Comparison of ENCODE assay signal across 9 cellular contexts in genomic region chr2:137969418-137969765, GRCh38. TPM values are rescaled to one million over a fixed set of nuclear protein-coding genes. Genes with fewer than 3 reads are reported as not detected.
DNase-seq lines count a peak whose midpoint lies in the region; ATAC-seq and TF ChIP-seq lines count a peak whose summit lies in the region.
"Had no signal": no experiment of that assay in that cellular context is flagged by ENCODE, and none has a peak within 500 bp of the region (broad histone marks: within the 10 kb centered on the region; RNA-seq: fewer than 3 reads in every experiment).

No MANE protein-coding gene starts in this region.

- H3K4me3 ChIP-seq in epithelial cell of esophagus (ENCODE audit: low read length) (no peak overlapping the region), psoas muscle (no peak overlapping the region), WERI-Rb-1 (ENCODE audit: low read depth, low read length) (no peak overlapping the region)

- H3K36me3 ChIP-seq in psoas muscle (ENCODE audit: insufficient read depth in 1 of 2, low read depth in 1 of 2): no peaks in the 10 kb centered on the region
- H3K36me3 ChIP-seq in WERI-Rb-1: no peaks in the 10 kb centered on the region

- H3K27me3 ChIP-seq in psoas muscle (ENCODE audit: insufficient read depth in 3 of 3, low read length in 2 of 3) (no peaks in the 10 kb centered on the region), WERI-Rb-1 (ENCODE audit: insufficient read depth, low read depth, severe bottlenecking) (no peaks in the 10 kb centered on the region)

- H3K4me1 ChIP-seq in psoas muscle: peaks cover 7% of the 10 kb centered on the region

- WGBS in psoas muscle, 3 donors: 0 to 1% (median 0%) methylated on average over 1 of the region's 1 CpG

- DNase-seq in GM04504 (ENCODE audit: low read depth) (peak; percentile 80), NOMO-1 treated with dmso at 0.1 percent for 144 hours (lab: John Stamatoyannopoulos, UW; ENCODE audit: unreplicated experiment) (peak; percentile 79), epithelial cell of esophagus (ENCODE audit: low read depth) (peak; percentile 84), psoas muscle (no peak), germinal center (ENCODE audit: low spot score) (no peak), KG1 (lab: John Stamatoyannopoulos, UW) (no peak), WERI-Rb-1 (no peak), HUDEP-2 (lab: John Stamatoyannopoulos, UW; ENCODE audit: unreplicated experiment in 76 of 76) (no peak)
- DNase-seq: stimulated activated naive CD4-positive, alpha-beta T cell treated with Interleukin-2 at 50 U/mL for 16 hours had no signal

- H3K9me3 ChIP-seq in psoas muscle: no peaks in the 10 kb centered on the region
- H3K9me3 ChIP-seq in WERI-Rb-1 (ENCODE audit: severe bottlenecking): no peaks in the 10 kb centered on the region

- TF ChIP-seq CTCF in epithelial cell of esophagus (IDR thresholded peaks at IDR 0.05; ENCODE audit: insufficient read depth, low read depth, low read length, missing control alignments) (no peak), psoas muscle (IDR thresholded peaks at IDR 0.05) (no peak), WERI-Rb-1 (IDR thresholded peaks at IDR 0.05; ENCODE audit: low read depth, low read length) (no peak)

- intact Hi-C loops in psoas muscle (cut with DNase I): no loop called here

- peak; percentile 30 to 73 (median 58) for ATAC-seq in psoas muscle

- no peak overlapping the region for H3K27ac ChIP-seq in psoas muscle
- H3K27ac ChIP-seq in WERI-Rb-1: no peak overlapping the region

RNA-seq across cellular contexts. Expression of gene HNMT, which starts 5.1 kb away (rescaled TPM):
- total RNA-seq in psoas muscle: 1 to 10 TPM; 3.5 to 7.3 (median 5.9) TPM
- polyA plus RNA-seq in psoas muscle: 1 to 10 TPM; 3.8 to 5.2 (median 3.9) TPM

Comparison
In these comparisons a context has a peak if more than half of its experiments do, and no peak if none do; other contexts are left out.
1. DNase-seq: peak in GM04504 (single experiment), NOMO-1 treated with dmso at 0.1 percent for 144 hours (single experiment) and epithelial cell of esophagus (single experiment); none in psoas muscle (0 of 2), germinal center (single experiment), KG1 (single experiment), WERI-Rb-1 (single experiment) and HUDEP-2 (0 of 76).